ENCODE assay signal across 23 cellular contexts in the genomic region with DNA sequence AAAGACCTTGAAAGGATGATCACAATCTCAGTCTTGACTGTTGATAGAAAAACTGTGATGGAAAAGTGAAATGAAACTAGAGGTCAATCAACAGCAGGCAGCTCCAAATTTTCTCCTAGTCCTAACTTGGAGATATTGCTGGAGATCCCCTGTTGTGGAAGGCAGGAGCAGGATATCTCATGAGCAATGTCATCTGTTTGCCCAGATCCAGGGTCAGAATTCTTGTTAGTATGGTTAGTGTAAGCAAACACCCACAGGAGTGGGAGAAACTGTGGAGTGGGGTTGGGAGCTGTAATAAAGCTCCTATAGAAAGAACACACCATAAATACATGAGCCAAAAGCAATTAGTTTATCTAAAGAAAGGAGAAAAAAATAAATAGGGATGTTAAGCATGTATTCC.
DNase-seq lines count a peak whose midpoint lies in the region; ATAC-seq, FAIRE-seq and TF ChIP-seq lines count a peak whose summit lies in the region.
"Had no signal": no experiment of that assay in that cellular context is flagged by ENCODE, and none has a peak within 500 bp of the region (broad histone marks: within the 10 kb centered on the region; RNA-seq: fewer than 3 reads in every experiment).

No MANE protein-coding gene starts in this region.

- no peaks in the 10 kb centered on the region for H3K36me3 ChIP-seq in GM23338 (ENCODE audit: insufficient read depth)
- H3K36me3 ChIP-seq in HepG2 (replicated peaks in 1 of 2; ENCODE audit: control insufficient read depth in 1 of 2, insufficient read depth in 2 of 2, low read length in 2 of 2), result no peaks in the 10 kb centered on the region
- H3K36me3 ChIP-seq: heart right ventricle, Peyer's patch, right atrium auricular region had no signal

- CTCF ChIA-PET in A549 (lab: Yijun Ruan, JAX) (no interaction called here), WTC11 (lab: Charles Lee) (no interaction called here), HepG2 (lab: Yijun Ruan, JAX; ENCODE audit: low intra/inter-chr PET ratio, low total read pairs) (no interaction called here)
- CTCF ChIA-PET in activated CD4-positive, alpha-beta memory T cell treated with anti-CD3 and anti-CD28 coated beads, Interleukin-2, amount 10 ng/mL, durations not matched to agents 7 days and 5 days (lab: Charles Lee), result no interaction called here

- H3K27ac ChIP-seq in A549 (peak overlapping the region; percentile 43 to 54; a peak in 4 of 6 replicates), GM23338 (ENCODE audit: low read depth) (peak overlapping the region; percentile 98), HepG2 (ENCODE audit: extremely low read length, insufficient read depth, low read length) (peak overlapping the region; percentile 80)
- H3K27ac ChIP-seq: heart right ventricle, parathyroid adenoma, Peyer's patch, right atrium auricular region had no signal

- H4K20me1 ChIP-seq in GM23338 (replicated peaks; ENCODE audit: insufficient read depth) (no peaks in the 10 kb centered on the region), HepG2 (ENCODE audit: insufficient read depth, low read length) (no peaks in the 10 kb centered on the region)

- H3K27me3 Mint-ChIP-seq in GM23338 (ENCODE audit: insufficient read depth, low read depth, poor library complexity) (peaks cover 8% of the 10 kb centered on the region), WTC11 (ENCODE audit: low read depth) (no peaks in the 10 kb centered on the region; the same call in 1 of the 2 replicates)
- H3K27me3 Mint-ChIP-seq in activated CD4-positive, alpha-beta memory T cell treated with anti-CD3 and anti-CD28 coated beads, Interleukin-2, amount 10 ng/mL, durations not matched to agents 7 days and 5 days, result no peaks in the 10 kb centered on the region
- H3K27me3 Mint-ChIP-seq: activated CD8-positive, alpha-beta T cell treated with anti-CD3 and anti-CD28 coated beads for 36 hours had no signal

- FAIRE-seq in A549 (lab: Jason Lieb, UNC) (no peak), HepG2 (lab: Jason Lieb, UNC) (peak; percentile 50), GM19239 (lab: Jason Lieb, UNC) (no peak)
- FAIRE-seq: D721Med had no signal

- H3K79me2 ChIP-seq in GM23338 (replicated peaks; ENCODE audit: insufficient read depth) (no peaks in the 10 kb centered on the region), HepG2 (ENCODE audit: insufficient read depth, low read length) (no peaks in the 10 kb centered on the region)
- H3K79me2 ChIP-seq: parathyroid adenoma had no signal

- peak overlapping the region; percentile 58 for H3K9ac ChIP-seq in HepG2 (ENCODE audit: insufficient read depth, low read depth, low read length)
- H3K9ac ChIP-seq: parathyroid adenoma had no signal

- DNase-seq in A549 (ENCODE audit: low read depth in 1 of 2, low spot score in 1 of 2) (no peak), GM23338 (ENCODE audit: low spot score) (no peak), WTC11 (ENCODE audit: low spot score) (no peak), HepG2 (ENCODE audit: low spot score) (peak; percentile 84), T-helper 9 cell (no peak), GM19239 (ENCODE audit: insufficient read length, low spot score) (no peak), AG20443 (ENCODE audit: low spot score) (no peak)
- DNase-seq in activated CD4-positive, alpha-beta memory T cell treated with anti-CD3 and anti-CD28 coated beads, Interleukin-2, amount 10 ng/mL, durations not matched to agents 7 days and 5 days, result no peak
- DNase-seq: activated CD8-positive, alpha-beta T cell treated with anti-CD3 and anti-CD28 coated beads for 36 hours; activated effector memory CD4-positive, alpha-beta T cell treated with anti-CD3 and anti-CD28 coated beads, Interleukin-2, amount 50 U/mL, for 16 hours; activated T-cell treated with anti-CD3 and anti-CD28 coated beads for 4 hours; effector CD4-positive, alpha-beta T cell; heart right ventricle; midbrain; NCI-H1930; Peyer's patch; stimulated activated CD4-positive, alpha-beta T cell treated with anti-CD3 and anti-CD28 coated beads, Interleukin-4, amount 100 ng/mL, for 24 hours; stimulated activated naive CD8-positive, alpha-beta T cell treated with anti-CD3 and anti-CD28 coated beads, Interleukin-15, Interleukin-2, amounts not matched to agents 100 U/mL and 50 U/mL, for 24 hours had no signal

- in situ Hi-C loops in HepG2 (cut with HindIII; ENCODE audit: extremely low pct_ligation_motif_present, low pct_unique_long_range_greater_than_20kb), result no loop called here

- H2AFZ ChIP-seq in GM23338 (no peak overlapping the region), HepG2 (ENCODE audit: low read length) (peak overlapping the region; percentile 57)
- H2AFZ ChIP-seq: parathyroid adenoma had no signal

- H3F3A ChIP-seq in GM23338 (replicated peaks; ENCODE audit: low read depth), result peaks cover 8% of the 10 kb centered on the region; the same call in 1 of the 2 replicates

- BruUV-seq in HepG2 (replicated peaks; lab: Mats Ljungman, UMichigan), result no TSS peak

- no peak for TF ChIP-seq CTCF in A549 (IDR thresholded peaks at IDR 0.05)
- TF ChIP-seq CTCF in GM23338 (conservative IDR thresholded peaks at IDR 0.05; ENCODE audit: low read depth in 2 of 2), result no peak
- no peak for TF ChIP-seq CTCF in WTC11 (IDR thresholded peaks at IDR 0.05)
- TF ChIP-seq CTCF in HepG2 (CRISPR knock-in tag; IDR thresholded peaks at IDR 0.05), result no peak

- H3K4me3 Mint-ChIP-seq in GM23338, result no peak overlapping the region
- H3K4me3 Mint-ChIP-seq in WTC11, result no peak overlapping the region
- no peak overlapping the region for H3K4me3 Mint-ChIP-seq in activated CD4-positive, alpha-beta memory T cell treated with anti-CD3 and anti-CD28 coated beads, Interleukin-2, amount 10 ng/mL, durations not matched to agents 7 days and 5 days
- H3K4me3 Mint-ChIP-seq: activated CD8-positive, alpha-beta T cell treated with anti-CD3 and anti-CD28 coated beads for 36 hours; natural killer cell treated with Interleukin-12 subunit alpha and Interleukin-12 subunit beta and Interleukin-15 and Interleukin-18, amount 100 ng/mL, for 72 hours had no signal

- peak overlapping the region; percentile 38; the same call in 2 of the 3 replicates for H3K4me2 ChIP-seq in A549
- H3K4me2 ChIP-seq in GM23338, result no peak overlapping the region
- peak overlapping the region; percentile 54 for H3K4me2 ChIP-seq in HepG2 (ENCODE audit: low read depth, low read length)

- peaks cover 45% of the 10 kb centered on the region for H3K4me1 Mint-ChIP-seq in GM23338
- peaks cover 64% of the 10 kb centered on the region for H3K4me1 Mint-ChIP-seq in WTC11
- no peaks in the 10 kb centered on the region for H3K4me1 Mint-ChIP-seq in activated CD4-positive, alpha-beta memory T cell treated with anti-CD3 and anti-CD28 coated beads, Interleukin-2, amount 10 ng/mL, durations not matched to agents 7 days and 5 days

- H3K4me3 ChIP-seq in A549 (no peak overlapping the region), GM23338 (no peak overlapping the region), HepG2 (replicated peaks in 1 of 3; ENCODE audit: insufficient read depth in 1 of 3, low read depth in 2 of 3, low read length in 3 of 3) (no peak overlapping the region; a peak in 1 of 6 replicates)
- H3K4me3 ChIP-seq: heart right ventricle, Peyer's patch, right atrium auricular region had no signal

- POLR2A ChIA-PET in A549 (lab: Yijun Ruan, JAX), result no interaction called here
- POLR2A ChIA-PET in WTC11 (lab: Charles Lee), result no interaction called here
- POLR2A ChIA-PET in HepG2 (lab: Yijun Ruan, JAX), result interaction anchor here (0.6 to 2.2 kb wide), 13 partner anchors 11 to 215 kb away, joined by 3 to 18 read pairs (median 4); a partner anchor contains a TSS
- POLR2A ChIA-PET in activated CD4-positive, alpha-beta memory T cell treated with anti-CD3 and anti-CD28 coated beads, Interleukin-2, amount 10 ng/mL, durations not matched to agents 7 days and 5 days (lab: Charles Lee), result no interaction called here

- H3K27ac Mint-ChIP-seq in GM23338, result peak overlapping the region; percentile 98
- peak overlapping the region; percentile 99 for H3K27ac Mint-ChIP-seq in WTC11
- H3K27ac Mint-ChIP-seq in activated CD4-positive, alpha-beta memory T cell treated with anti-CD3 and anti-CD28 coated beads, Interleukin-2, amount 10 ng/mL, durations not matched to agents 7 days and 5 days, result no peak overlapping the region
- H3K27ac Mint-ChIP-seq: activated CD8-positive, alpha-beta T cell treated with anti-CD3 and anti-CD28 coated beads for 36 hours; natural killer cell treated with Interleukin-12 subunit alpha and Interleukin-12 subunit beta and Interleukin-15 and Interleukin-18, amount 100 ng/mL, for 72 hours had no signal

- H3K36me3 Mint-ChIP-seq in GM23338 (ENCODE audit: low read depth) (peaks cover 16% of the 10 kb centered on the region; the same call in 2 of the 3 replicates), WTC11 (peaks cover 21% of the 10 kb centered on the region)
- H3K36me3 Mint-ChIP-seq in activated CD4-positive, alpha-beta memory T cell treated with anti-CD3 and anti-CD28 coated beads, Interleukin-2, amount 10 ng/mL, durations not matched to agents 7 days and 5 days (ENCODE audit: low read depth), result no peaks in the 10 kb centered on the region
- H3K36me3 Mint-ChIP-seq: natural killer cell treated with Interleukin-12 subunit alpha and Interleukin-12 subunit beta and Interleukin-15 and Interleukin-18, amount 100 ng/mL, for 72 hours had no signal

- no peak for ATAC-seq in A549
- no peak for ATAC-seq in GM23338
- ATAC-seq in WTC11, result no peak
- peak; percentile 86 for ATAC-seq in HepG2
- ATAC-seq: activated CD4-positive, CD25-positive, alpha-beta regulatory T cell treated with anti-CD3 and anti-CD28 coated beads, Interleukin-2, amount 50 U/mL, for 24 hours; activated CD8-positive, alpha-beta T cell treated with anti-CD3 and anti-CD28 coated beads for 36 hours; natural killer cell treated with Interleukin-12 subunit alpha and Interleukin-12 subunit beta and Interleukin-15 and Interleukin-18, amount 100 ng/mL, for 72 hours; stimulated activated naive CD8-positive, alpha-beta T cell treated with anti-CD3 and anti-CD28 coated beads, Interleukin-15, Interleukin-2, amounts not matched to agents 100 U/mL and 50 U/mL, for 24 hours had no signal

- intact Hi-C loops in HepG2 (cut with micrococcal nuclease; ENCODE audit: unreplicated experiment), result no loop called here

- no peaks in the 10 kb centered on the region for H3K9me2 ChIP-seq in GM23338 (ENCODE audit: insufficient read depth)

- TF ChIP-seq POLR2A in A549 (IDR thresholded peaks at IDR 0.05; ENCODE audit: low read length) (no peak), HepG2 (IDR thresholded peaks at IDR 0.05; ENCODE audit: insufficient read depth in 1 of 2, low read depth in 2 of 2, low read length in 2 of 2) (no peak)

- TF ChIP-seq RAD21 in A549 (conservative IDR thresholded peaks at IDR 0.05 in 1 of 2, IDR thresholded peaks at IDR 0.05 in 1 of 2) (no peak), HepG2 (CRISPR knock-in tag; IDR thresholded peaks at IDR 0.05) (no peak)

- H3K9me3 ChIP-seq in A549, result 0 out of 3 replicates have a peak, but pooled peaks cover 8% of the 10 kb centered on the region
- peaks cover 18% of the 10 kb centered on the region for H3K9me3 ChIP-seq in HepG2 (ENCODE audit: low read length)

- no peak for TF ChIP-seq EP300 in A549 (IDR thresholded peaks at IDR 0.05)
- peak in 1 of 2 experiments; percentile 57; a peak in 2 of 4 replicates for TF ChIP-seq EP300 in HepG2 (IDR thresholded peaks at IDR 0.05; ENCODE audit: low read depth in 2 of 2, low read length in 2 of 2)
- no peak for TF ChIP-seq EP300 in HepG2 (CRISPR knock-in tag; IDR thresholded peaks at IDR 0.05; ENCODE audit: borderline replicate concordance)

- peaks cover 15% of the 10 kb centered on the region; the same call in 1 of the 3 replicates for H3K9me3 Mint-ChIP-seq in GM23338
- H3K9me3 Mint-ChIP-seq in WTC11, result peaks cover 16% of the 10 kb centered on the region
- peaks cover 5% of the 10 kb centered on the region for H3K9me3 Mint-ChIP-seq in activated CD4-positive, alpha-beta memory T cell treated with anti-CD3 and anti-CD28 coated beads, Interleukin-2, amount 10 ng/mL, durations not matched to agents 7 days and 5 days

- H3K4me1 ChIP-seq in A549, result peaks cover 4% of the 10 kb centered on the region; the same call in 1 of the 3 replicates
- H3K4me1 ChIP-seq in GM23338 (ENCODE audit: insufficient read depth), result peaks cover 48% of the 10 kb centered on the region
- peaks cover 54% of the 10 kb centered on the region for H3K4me1 ChIP-seq in HepG2 (ENCODE audit: insufficient read depth, low read length)
- H3K4me1 ChIP-seq: parathyroid adenoma, Peyer's patch, right atrium auricular region had no signal

- H3K27me3 ChIP-seq in GM23338 (ENCODE audit: insufficient read depth) (no peaks in the 10 kb centered on the region), HepG2 (ENCODE audit: control insufficient read depth in 1 of 2, insufficient read depth in 2 of 2, low read length in 2 of 2) (no peaks in the 10 kb centered on the region)
- H3K27me3 ChIP-seq: heart right ventricle, Peyer's patch, right atrium auricular region had no signal
